ENCODE assay signal across 10 cellular contexts in genomic region chr1:162951553-162952315, GRCh38.
A peak's percentile ranks its signal among the peaks of the same experiment; 100 is the strongest.
DNase-seq lines count a peak whose midpoint lies in the region; ATAC-seq lines count a peak whose summit lies in the region.
"Had no signal": no experiment of that assay in that cellular context is flagged by ENCODE, and none has a peak within 500 bp of the region (broad histone marks: within the 10 kb centered on the region; RNA-seq: fewer than 3 reads in every experiment).

No MANE protein-coding gene starts in this region.

- ATAC-seq in GM21786 (IDR thresholded peaks at IDR 0.05; ENCODE audit: unreplicated experiment), result peak; percentile 89
- peak; percentile 96 for ATAC-seq in HG03520 (IDR thresholded peaks at IDR 0.05; ENCODE audit: unreplicated experiment)
- ATAC-seq: activated CD4-positive, CD25-positive, alpha-beta regulatory T cell treated with anti-CD3 and anti-CD28 coated beads, Interleukin-2, amount 50 U/mL, for 24 hours had no signal

- peak; percentile 21 for DNase-seq in NCI-H82 (lab: John Stamatoyannopoulos, UW)
- no peak for DNase-seq in NCI-H82 treated with DMSO at 0.1 percent for 48 hours (lab: John Stamatoyannopoulos, UW; ENCODE audit: unreplicated experiment)
- DNase-seq in kidney tubule cell (ENCODE audit: low spot score), result peak; percentile 9
- no peak for DNase-seq in DMS153 treated with DMSO at 0.1 percent for 48 hours (lab: John Stamatoyannopoulos, UW; ENCODE audit: unreplicated experiment)
- DNase-seq in ecto neural progenitor cell (ENCODE audit: low spot score), result no peak
- DNase-seq in stimulated activated CD4-positive, alpha-beta T cell treated with anti-CD3 and anti-CD28 coated beads, Interleukin-4, amount 100 ng/mL, for 24 hours, result no peak
- DNase-seq: GOT3 had no signal

Comparison
In these comparisons a context has a peak if more than half of its experiments do, and no peak if none do; other contexts are left out.
1. DNase-seq: peak in NCI-H82 (single experiment) and kidney tubule cell (single experiment); none in NCI-H82 treated with DMSO at 0.1 percent for 48 hours (single experiment), DMS153 treated with DMSO at 0.1 percent for 48 hours (single experiment), ecto neural progenitor cell (single experiment) and stimulated activated CD4-positive, alpha-beta T cell treated with anti-CD3 and anti-CD28 coated beads, Interleukin-4, amount 100 ng/mL, for 24 hours (single experiment).